1 cellular context compared by ENCODE assay signal in genomic region chr3:39447637-39448483, GRCh38.
A peak's percentile ranks its signal among the peaks of the same experiment; 100 is the strongest.
TF ChIP-seq lines count a peak whose summit lies in the region.

No MANE protein-coding gene starts in this region.

TF ChIP-seq in SK-N-SH, 30 proteins besides CTCF, POLR2A, EP300 and RAD21 (continued from another document):
- TF ChIP-seq ZBTB33 (IDR thresholded peaks at IDR 0.05; ENCODE audit: borderline replicate concordance, low read depth) (no peak), YY1 (IDR thresholded peaks at IDR 0.05; ENCODE audit: low read depth) (no peak), GATA2 (CRISPR knock-in tag; IDR thresholded peaks at IDR 0.05) (no peak), TCF12 (IDR thresholded peaks at IDR 0.05) (no peak), RXRA (IDR thresholded peaks at IDR 0.05; ENCODE audit: borderline replicate concordance, low read depth) (no peak), SMC3 (IDR thresholded peaks at IDR 0.05; ENCODE audit: low read depth, low read length) (peak; percentile 67), TEAD4 (IDR thresholded peaks at IDR 0.05; ENCODE audit: borderline replicate concordance, insufficient read depth) (no peak)
